ENCODE assay signal across 16 cellular contexts in genomic region chr20:44154521-44155001, GRCh38. TPM values are rescaled to one million over a fixed set of nuclear protein-coding genes. Genes with fewer than 3 reads are reported as not detected.
DNase-seq lines count a peak whose midpoint lies in the region; ATAC-seq and TF ChIP-seq lines count a peak whose summit lies in the region.
"Had no signal": no experiment of that assay in that cellular context is flagged by ENCODE, and none has a peak within 500 bp of the region (broad histone marks: within the 10 kb centered on the region; RNA-seq: fewer than 3 reads in every experiment).

No MANE protein-coding gene starts in this region.

- H3K9me1 ChIP-seq in IMR-90 (ENCODE audit: insufficient read depth, low read length) = 0 out of 2 replicates have a peak, but pooled peaks cover 8% of the 10 kb centered on the region

- H3K9me3 ChIP-seq in IMR-90 (ENCODE audit: control insufficient read depth, insufficient read depth, low read length) (no peaks in the 10 kb centered on the region), osteoblast (ENCODE audit: low read depth, low read length) (no peaks in the 10 kb centered on the region)
- H3K9me3 ChIP-seq: BE2C, HAP-1 had no signal

- no peak overlapping the region for H2AK5ac ChIP-seq in IMR-90 (ENCODE audit: low read depth, low read length)

- H2BK120ac ChIP-seq in IMR-90 (ENCODE audit: low read depth, low read length) = no peak overlapping the region

- no peak overlapping the region for H3K9ac ChIP-seq in IMR-90 (ENCODE audit: low read depth, low read length)

- H3K27ac ChIP-seq in IMR-90 (ENCODE audit: insufficient read depth, low read length) (no peak overlapping the region), osteoblast (ENCODE audit: low read depth, low read length) (no peak overlapping the region)

- TF ChIP-seq POLR2A in IMR-90 (IDR thresholded peaks at IDR 0.05; ENCODE audit: low read depth, low read length) = no peak

- dilution Hi-C loops in IMR-90 (cut with HindIII; ENCODE audit: low sequenced_read_pairs, unreplicated experiment) = no loop called here

- no peak for TF ChIP-seq RAD21 in IMR-90 (IDR thresholded peaks at IDR 0.05; ENCODE audit: low read length)

- no peak overlapping the region; the same call in 1 of the 2 replicates for H3K14ac ChIP-seq in IMR-90 (replicated peaks; ENCODE audit: low read depth, low read length)

- H3K79me1 ChIP-seq in IMR-90 (ENCODE audit: low read depth in 1 of 2, low read length in 2 of 2) = no peaks in the 10 kb centered on the region

- WGBS in IMR-90 (ENCODE audit: extremely low coverage in 2 of 2, insufficient read length in 1 of 2), 2 experiments = no CpG with 5 or more reads among the region's 7 CpGs

- H3K36me3 ChIP-seq in IMR-90 (ENCODE audit: control insufficient read depth, insufficient read depth, low read length) = no peaks in the 10 kb centered on the region
- no peaks in the 10 kb centered on the region for H3K36me3 ChIP-seq in osteoblast (ENCODE audit: insufficient read depth, low read length)
- H3K36me3 ChIP-seq: BE2C, HAP-1 had no signal

- peaks cover 2% of the 10 kb centered on the region for H3K4me1 ChIP-seq in IMR-90 (ENCODE audit: control insufficient read depth, insufficient read depth, low read length)
- no peaks in the 10 kb centered on the region for H3K4me1 ChIP-seq in osteoblast (ENCODE audit: insufficient read depth, low read length)
- H3K4me1 ChIP-seq: BE2C, HAP-1 had no signal

- TF ChIP-seq CTCF in IMR-90 (conservative IDR thresholded peaks at IDR 0.05; ENCODE audit: low read depth, low read length) = no peak
- no peak for TF ChIP-seq CTCF in epithelial cell of esophagus (IDR thresholded peaks at IDR 0.05; ENCODE audit: insufficient read depth, low read depth, low read length, missing control alignments)
- peak; percentile 5 for TF ChIP-seq CTCF in osteoblast (IDR thresholded peaks at IDR 0.05; ENCODE audit: extremely low read depth, low read depth, low read length)
- no peak for TF ChIP-seq CTCF in omental fat pad (IDR thresholded peaks at IDR 0.05)

- H2AFZ ChIP-seq in IMR-90 (replicated peaks; ENCODE audit: low read length, poor library complexity) = peak overlapping the region; percentile 38
- no peak overlapping the region for H2AFZ ChIP-seq in osteoblast (ENCODE audit: low read length)

- H3K56ac ChIP-seq in IMR-90 (ENCODE audit: extremely low read depth, insufficient read depth, low read length) = no peak overlapping the region

- H3K79me2 ChIP-seq in osteoblast (ENCODE audit: insufficient read depth, low read length) = no peaks in the 10 kb centered on the region

- peak; percentile 40 for DNase-seq in AG08396 (ENCODE audit: low spot score)
- no peak for DNase-seq in IMR-90
- DNase-seq in epithelial cell of esophagus (ENCODE audit: low read depth) = peak; percentile 45
- DNase-seq in osteoblast (ENCODE audit: insufficient read length, low spot score, missing footprints) = peak; percentile 92
- DNase-seq in activated T-cell treated with anti-CD3 and anti-CD28 coated beads for 4 hours = no peak
- no peak for DNase-seq in omental fat pad (ENCODE audit: low spot score)
- DNase-seq in COLO829 (ENCODE audit: low spot score) = no peak
- DNase-seq: activated naive CD8-positive, alpha-beta T cell treated with anti-CD3 and anti-CD28 coated beads, Interleukin-2, amount 10 ng/mL, durations not matched to agents 7 days and 5 days; BE2C; left colon; NCI-H1105 treated with DMSO at 0.1 percent for 48 hours; NCI-H82; occipital lobe; SIG-M5 had no signal

- H2BK5ac ChIP-seq in IMR-90 (ENCODE audit: low read depth, low read length, poor library complexity, severe bottlenecking) = no peak overlapping the region

- intact Hi-C loops in IMR-90 (cut with micrococcal nuclease) = no loop called here

- POLR2A ChIA-PET in IMR-90 (lab: Charles Lee; ENCODE audit: unreplicated experiment) = interaction anchor here (1.0 kb wide), 1 partner anchor 12 kb away, joined by 3 read pairs; no protein-coding TSS in a partner anchor

- H3K4me2 ChIP-seq in IMR-90 (ENCODE audit: low read depth, low read length) (no peak overlapping the region), osteoblast (ENCODE audit: insufficient read depth, low read length) (no peak overlapping the region)

- BruUV-seq in IMR-90 (replicated peaks; lab: Mats Ljungman, UMichigan) = no TSS peak

- CTCF ChIA-PET in IMR-90 (lab: Yijun Ruan, JAX) = no interaction called here

- H4K5ac ChIP-seq in IMR-90 (ENCODE audit: low read depth, low read length) = no peak overlapping the region

- H4K8ac ChIP-seq in IMR-90 (ENCODE audit: low read depth in 2 of 2, low read length in 2 of 2) = peak overlapping the region; percentile 15 to 69; a peak in 3 of 4 replicates

- H3K27me3 ChIP-seq in IMR-90 (ENCODE audit: control insufficient read depth, insufficient read depth, low read length) = no peaks in the 10 kb centered on the region
- H3K27me3 ChIP-seq in osteoblast (ENCODE audit: insufficient read depth, low read length) = peaks cover 21% of the 10 kb centered on the region

- H2BK15ac ChIP-seq in IMR-90 (ENCODE audit: low read depth, low read length) = no peak overlapping the region; the same call in 2 of the 3 replicates

- 0 out of 2 replicates have a peak, but pooled peaks have one; percentile 14 for ATAC-seq in IMR-90 (ENCODE audit: low read depth)
- ATAC-seq in omental fat pad (ENCODE audit: low FRiP score) = no peak
- no peak for ATAC-seq in GM21360 (IDR thresholded peaks at IDR 0.05; ENCODE audit: unreplicated experiment)
- ATAC-seq: left colon had no signal

- H3K4me3 ChIP-seq in IMR-90 (ENCODE audit: insufficient read depth, low read depth, low read length) (no peak overlapping the region), epithelial cell of esophagus (ENCODE audit: low read length) (no peak overlapping the region), osteoblast (ENCODE audit: insufficient read depth, low read length) (no peak overlapping the region)
- H3K4me3 ChIP-seq: HAP-1 had no signal

- no peak overlapping the region for H3K18ac ChIP-seq in IMR-90 (ENCODE audit: low read depth, low read length)

- no peak overlapping the region for H2BK20ac ChIP-seq in IMR-90 (ENCODE audit: low read depth, low read length)

- no peak overlapping the region for H2AK9ac ChIP-seq in IMR-90 (replicated peaks; ENCODE audit: low read depth, low read length, poor library complexity)

- in situ Hi-C loops in IMR-90 (cut with MboI; ENCODE audit: low sequenced_read_pairs) = no loop called here

- H3K4ac ChIP-seq in IMR-90 (ENCODE audit: low read depth, low read length) = peak overlapping the region; percentile 30

- H4K20me1 ChIP-seq in IMR-90 (ENCODE audit: insufficient read depth, low read length) = no peaks in the 10 kb centered on the region
- no peaks in the 10 kb centered on the region for H4K20me1 ChIP-seq in osteoblast (ENCODE audit: insufficient read depth, low read length)

- peak overlapping the region; percentile 45 for H4K91ac ChIP-seq in IMR-90 (ENCODE audit: insufficient read depth, low read depth, low read length)

- H3K23ac ChIP-seq in IMR-90 (ENCODE audit: low read depth, low read length) = 0 out of 2 replicates have a peak overlapping the region, but pooled peaks have one; percentile 8

TF ChIP-seq in IMR-90, 13 proteins besides CTCF, POLR2A, EP300 and RAD21:
- TF ChIP-seq MAZ (IDR thresholded peaks at IDR 0.05; ENCODE audit: borderline replicate concordance, low read depth, low read length) = no peak
- TF ChIP-seq SMC3 (IDR thresholded peaks at IDR 0.05; ENCODE audit: low read depth, low read length) = no peak
- TF ChIP-seq RFX5 (IDR thresholded peaks at IDR 0.05; ENCODE audit: low read depth, low read length) = no peak
- TF ChIP-seq MXI1 (IDR thresholded peaks at IDR 0.05; ENCODE audit: borderline replicate concordance, low read depth, low read length) = no peak
- no peak for TF ChIP-seq RCOR1 (IDR thresholded peaks at IDR 0.05; ENCODE audit: insufficient replicate concordance, low read length)
- TF ChIP-seq ELK1 (IDR thresholded peaks at IDR 0.05; ENCODE audit: borderline replicate concordance, low read depth, low read length) = no peak
- TF ChIP-seq CEBPB (IDR thresholded peaks at IDR 0.05; ENCODE audit: low read depth, low read length) = no peak
- TF ChIP-seq NFE2L2 (IDR thresholded peaks at IDR 0.05; ENCODE audit: low read depth, low read length) = no peak
- no peak for TF ChIP-seq BHLHE40 (IDR thresholded peaks at IDR 0.05; ENCODE audit: low read depth, low read length)

RNA-seq across cellular contexts. Expression of gene JPH2, which starts 32.4 kb away (rescaled TPM):
- total RNA-seq in IMR-90 (2012; rRNA removed) (0.54 and 0.83 TPM in 2 replicates), osteoblast (1.2 and 2.2 TPM in 2 replicates), omental fat pad (1 to 10 TPM; 2.6 to 7.9 (median 7.1) TPM)
- polyA plus RNA-seq in IMR-90 (2012; rRNA removed) = 0.44 TPM in 2 replicates
- 0.31 and 0.60 TPM in 2 replicates for polyA plus RNA-seq in IMR-90 (2012; cell fraction: cytosol; rRNA removed)
- polyA plus RNA-seq in IMR-90 (2012; cell fraction: nucleus; rRNA removed; ENCODE audit: low replicate concordance) = 0.40 and 0.71 TPM in 2 replicates

RNA-seq across cellular contexts. Expression of gene OSER1, which starts 56.0 kb away (rescaled TPM):
- 66.9 and 70.6 TPM in 2 replicates for total RNA-seq in IMR-90 (2012; rRNA removed)
- 27.7 and 32.6 TPM in 2 replicates for polyA plus RNA-seq in IMR-90 (2012; rRNA removed)
- polyA plus RNA-seq in IMR-90 (2012; cell fraction: cytosol; rRNA removed) = 10.3 and 11.0 TPM in 2 replicates
- 20.0 and 103 TPM in 2 replicates for polyA plus RNA-seq in IMR-90 (2012; cell fraction: nucleus; rRNA removed; ENCODE audit: low replicate concordance)
- total RNA-seq in osteoblast = 46.7 and 47.4 TPM in 2 replicates
- total RNA-seq in omental fat pad = 10 to 100 TPM; 42.8 to 65.0 (median 49.7) TPM

Comparison
In these comparisons a context has a peak if more than half of its experiments do, and no peak if none do; other contexts are left out.
1. DNase-seq: peak in AG08396 (single experiment), epithelial cell of esophagus (single experiment) and osteoblast (single experiment); none in IMR-90 (single experiment), activated T-cell treated with anti-CD3 and anti-CD28 coated beads for 4 hours (single experiment), omental fat pad (single experiment) and COLO829 (single experiment).